Comparison of ENCODE assay signal across 35 cellular contexts in genomic region chr5:6169660-6170059, GRCh38.
"Had no signal": no experiment of that assay in that cellular context is flagged by ENCODE, and none has a peak within 500 bp of the region (broad histone marks: within the 10 kb centered on the region; RNA-seq: fewer than 3 reads in every experiment).

No MANE protein-coding gene starts in this region.

- DNase-seq: Karpas-422, Kasumi-1, MG63, MM.1S, MV-4-11, NCI-H1048, NCI-H1092, NCI-H1092 treated with DMSO at 0.1 percent for 48 hours, NCI-H1105, NCI-H1105 treated with DMSO at 0.1 percent for 48 hours, NCI-H1417, NCI-H1417 treated with DMSO at 0.1 percent for 48 hours, NCI-H1436, NCI-H1436 treated with DMSO at 0.1 percent for 48 hours, NCI-H146, NCI-H1694, NCI-H1694 treated with DMSO at 0.1 percent for 48 hours, NCI-H187, NCI-H187 treated with DMSO at 0.1 percent for 48 hours, NCI-H1930, NCI-H2029, NCI-H2029 treated with DMSO at 0.1 percent for 48 hours, NCI-H2081, NCI-H2107, NCI-H2171, NCI-H2171 treated with DMSO at 0.1 percent for 48 hours, NCI-H2227 treated with DMSO at 0.1 percent for 48 hours, NCI-H226, NCI-H345, NCI-H446, NCI-H446 treated with DMSO at 0.1 percent for 48 hours, NCI-H510A, NCI-H510A treated with DMSO at 0.1 percent for 48 hours, NCI-H524 had no signal

- H3K4me2 ChIP-seq: KMS-11 had no signal

- H3K9ac ChIP-seq: KMS-11 had no signal

- H3K4me3 ChIP-seq: MG63 had no signal

- H3K27ac ChIP-seq: KMS-11 had no signal

- H3K9me3 ChIP-seq: MG63 had no signal

- H3K36me3 ChIP-seq: MG63 had no signal
